In genomic region chr5:998276-998974, GRCh38 we compare ENCODE assay signal across 23 cellular contexts. TPM values are rescaled to one million over a fixed set of nuclear protein-coding genes. Genes with fewer than 3 reads are reported as not detected.
DNase-seq lines count a peak whose midpoint lies in the region; ATAC-seq, FAIRE-seq and TF ChIP-seq lines count a peak whose summit lies in the region.
"Had no signal": no experiment of that assay in that cellular context is flagged by ENCODE, and none has a peak within 500 bp of the region (broad histone marks: within the 10 kb centered on the region; RNA-seq: fewer than 3 reads in every experiment).

No MANE protein-coding gene starts in this region.

- H3K4me3 Mint-ChIP-seq in activated naive CD4-positive, alpha-beta T cell treated with anti-CD3 and anti-CD28 coated beads, Interleukin-2, amount 10 ng/mL, durations not matched to agents 7 days and 5 days: no peak overlapping the region
- H3K4me3 Mint-ChIP-seq: nephron progenitor cell had no signal

- H3K4me1 ChIP-seq in pancreas (no peaks in the 10 kb centered on the region), uterus (no peaks in the 10 kb centered on the region), breast epithelium (no peaks in the 10 kb centered on the region)
- H3K4me1 ChIP-seq: A549 had no signal

- H3K9me3 ChIP-seq in pancreas (no peaks in the 10 kb centered on the region), uterus (no peaks in the 10 kb centered on the region), breast epithelium (no peaks in the 10 kb centered on the region)
- H3K9me3 ChIP-seq: A549, SJSA1 had no signal

- no peak for TF ChIP-seq POLR2A in uterus (IDR thresholded peaks at IDR 0.05)
- TF ChIP-seq POLR2A in breast epithelium (IDR thresholded peaks at IDR 0.05): no peak

- no peak for ATAC-seq in pancreas
- ATAC-seq: A549; activated CD4-positive, CD25-positive, alpha-beta regulatory T cell treated with anti-CD3 and anti-CD28 coated beads, Interleukin-2, amount 50 U/mL, for 24 hours had no signal

- peak; percentile 11 for DNase-seq in activated naive CD4-positive, alpha-beta T cell treated with anti-CD3 and anti-CD28 coated beads, Interleukin-2, amount 10 ng/mL, durations not matched to agents 7 days and 5 days
- DNase-seq in activated naive CD4-positive, alpha-beta T cell treated with anti-CD3 and anti-CD28 coated beads, Interleukin-2, amount 50 U/mL, for 16 hours: no peak
- DNase-seq in islet precursor cell (peak; percentile 42), pancreas (peak in 5 of 6 donors; percentile 4 to 45 (median 9)), uterus (peak; percentile 9 to 14), breast epithelium (ENCODE audit: low spot score in 2 of 2) (no peak), GF-D8 (lab: John Stamatoyannopoulos, UW) (no peak)
- no peak for DNase-seq in activated effector memory CD4-positive, alpha-beta T cell treated with anti-CD3 and anti-CD28 coated beads, Interleukin-2, amount 50 U/mL, for 16 hours
- DNase-seq: activated naive CD4-positive, alpha-beta T cell treated with Interleukin-2 at 50 U/mL for 16 hours; cortex of kidney; DMS53; foreskin melanocyte; GOT3; Karpas-422; mammary epithelial cell; NCI-H1105; NCI-H526; nephron progenitor cell; stimulated activated CD4-positive, alpha-beta T cell treated with anti-CD3 and anti-CD28 coated beads, Interleukin-1b, Interleukin-23, amount 100 ng/mL, for 48 hours; T-helper 2 cell had no signal

- no peaks in the 10 kb centered on the region for H3K9me3 Mint-ChIP-seq in activated naive CD4-positive, alpha-beta T cell treated with anti-CD3 and anti-CD28 coated beads, Interleukin-2, amount 10 ng/mL, durations not matched to agents 7 days and 5 days
- H3K9me3 Mint-ChIP-seq: nephron progenitor cell had no signal

- TF ChIP-seq CTCF in pancreas (IDR thresholded peaks at IDR 0.05): no peak
- TF ChIP-seq CTCF in uterus (IDR thresholded peaks at IDR 0.05): no peak
- no peak for TF ChIP-seq CTCF in breast epithelium (IDR thresholded peaks at IDR 0.05)

- peaks cover 77% of the 10 kb centered on the region for H3K27me3 Mint-ChIP-seq in activated naive CD4-positive, alpha-beta T cell treated with anti-CD3 and anti-CD28 coated beads, Interleukin-2, amount 10 ng/mL, durations not matched to agents 7 days and 5 days

- no peak for FAIRE-seq in pancreas (lab: Jason Lieb, UNC)
- FAIRE-seq: A549 had no signal

- CTCF ChIA-PET in activated naive CD4-positive, alpha-beta T cell treated with anti-CD3 and anti-CD28 coated beads, Interleukin-2, amount 10 ng/mL, durations not matched to agents 7 days and 5 days (lab: Charles Lee): no interaction called here

- H3K27ac Mint-ChIP-seq in activated naive CD4-positive, alpha-beta T cell treated with anti-CD3 and anti-CD28 coated beads, Interleukin-2, amount 10 ng/mL, durations not matched to agents 7 days and 5 days: peak overlapping the region; percentile 58
- H3K27ac Mint-ChIP-seq: nephron progenitor cell had no signal

- H3K4me1 Mint-ChIP-seq in activated naive CD4-positive, alpha-beta T cell treated with anti-CD3 and anti-CD28 coated beads, Interleukin-2, amount 10 ng/mL, durations not matched to agents 7 days and 5 days: peaks cover 35% of the 10 kb centered on the region

- H3K4me3 ChIP-seq in pancreas (no peak overlapping the region), uterus (no peak overlapping the region), breast epithelium (no peak overlapping the region)
- H3K4me3 ChIP-seq: A549, SJSA1 had no signal

- H3K27ac ChIP-seq in pancreas (no peak overlapping the region), uterus (no peak overlapping the region), breast epithelium (peak overlapping the region in 1 of 2 donors; percentile 56)
- H3K27ac ChIP-seq: A549, SJSA1 had no signal

- intact Hi-C loops in pancreas (cut with DNase I) (no loop called here), uterus (cut with DNase I; ENCODE audit: low total_unique reads) (no loop called here), breast epithelium (cut with DNase I; ENCODE audit: low total_unique reads) (no loop called here)

- WGBS in pancreas, 2 donors: 74 to 82% methylated on average over 10 to 11 of the region's 11 CpGs

- H3K27me3 ChIP-seq in pancreas (no peaks in the 10 kb centered on the region), uterus (no peaks in the 10 kb centered on the region), breast epithelium (no peaks in the 10 kb centered on the region)

- no peaks in the 10 kb centered on the region for H3K36me3 Mint-ChIP-seq in activated naive CD4-positive, alpha-beta T cell treated with anti-CD3 and anti-CD28 coated beads, Interleukin-2, amount 10 ng/mL, durations not matched to agents 7 days and 5 days

- H3K36me3 ChIP-seq in pancreas (no peaks in the 10 kb centered on the region), uterus (no peaks in the 10 kb centered on the region), breast epithelium (no peaks in the 10 kb centered on the region)
- H3K36me3 ChIP-seq: SJSA1 had no signal

RNA-seq across cellular contexts. Expression of gene NKD2, which starts 10.2 kb away (rescaled TPM):
- total RNA-seq in pancreas (1 to 10 TPM; 1.8 to 8.8 (median 3.3) TPM), uterus (10 to 100 TPM in 1 of 4 donors, 1 to 10 TPM in 1, not detected in 2; 2.5 to 11.1 TPM), breast epithelium (10 to 100 TPM in 1 of 3 donors, 1 to 10 TPM in 1, not detected in 1; 5.9 to 16.7 TPM)
- 10 to 100 TPM; 13.1 to 18.6 TPM for polyA plus RNA-seq in pancreas

Comparison
In these comparisons a context has a peak if more than half of its experiments do, and no peak if none do; other contexts are left out.
1. DNase-seq: peak in activated naive CD4-positive, alpha-beta T cell treated with anti-CD3 and anti-CD28 coated beads, Interleukin-2, amount 10 ng/mL, durations not matched to agents 7 days and 5 days (single experiment), islet precursor cell (single experiment), pancreas (5 of 6) and uterus (2 of 2); none in activated naive CD4-positive, alpha-beta T cell treated with anti-CD3 and anti-CD28 coated beads, Interleukin-2, amount 50 U/mL, for 16 hours (single experiment), breast epithelium (0 of 2), GF-D8 (single experiment) and activated effector memory CD4-positive, alpha-beta T cell treated with anti-CD3 and anti-CD28 coated beads, Interleukin-2, amount 50 U/mL, for 16 hours (single experiment).